7 cellular contexts compared by ENCODE assay signal in genomic region chr6:85594197-85594930, GRCh38. TPM values are rescaled to one million over a fixed set of nuclear protein-coding genes. Genes with fewer than 3 reads are reported as not detected.
DNase-seq lines count a peak whose midpoint lies in the region; ATAC-seq and TF ChIP-seq lines count a peak whose summit lies in the region.

No MANE protein-coding gene starts in this region.

- H3K27me3 Mint-ChIP-seq in HFFc6 (ENCODE audit: insufficient read depth): no peaks in the 10 kb centered on the region; the same call in 1 of the 2 replicates

- H3K4me1 Mint-ChIP-seq in HFFc6 (ENCODE audit: low read depth): peaks cover 54% of the 10 kb centered on the region

- peak overlapping the region; percentile 95 for H3K27ac Mint-ChIP-seq in HFFc6

- peak; percentile 18 for DNase-seq in HFFc6
- peak; percentile 64 for DNase-seq in NCI-H146 (lab: John Stamatoyannopoulos, UW)
- peak; percentile 38 for DNase-seq in activated CD4-positive, alpha-beta T cell treated with anti-CD3 and anti-CD28 coated beads, Interleukin-2, amount 50 U/mL, for 4 hours
- DNase-seq in fibroblast of peridontal ligament (ENCODE audit: extremely low read depth): peak; percentile 35
- DNase-seq in pons (ENCODE audit: low spot score): peak; percentile 52
- DNase-seq in NCI-H510A (lab: John Stamatoyannopoulos, UW): no peak

- H3K36me3 Mint-ChIP-seq in HFFc6 (ENCODE audit: low read depth): peaks cover 27% of the 10 kb centered on the region

- peak overlapping the region; percentile 96 for H3K4me3 Mint-ChIP-seq in HFFc6

- TF ChIP-seq CTCF in HFFc6 (IDR thresholded peaks at IDR 0.05): no peak

- peak; percentile 10 for ATAC-seq in GM18508 (IDR thresholded peaks at IDR 0.05; ENCODE audit: insufficient read depth, unreplicated experiment)

- peaks cover 7% of the 10 kb centered on the region; the same call in 1 of the 2 replicates for H3K9me3 Mint-ChIP-seq in HFFc6

RNA-seq across cellular contexts. Expression of gene SNX14, which starts 0.7 kb away (rescaled TPM):
- total RNA-seq in HFFc6 (2021; fragmentation: NEBNext Ultra II Directional; extraction: Animal tissue kit (Norgen Biotek cat#: 25700)): 10 to 100 TPM; 60.9 to 69.3 (median 65.3) TPM

RNA-seq across cellular contexts. Expression of gene SYNCRIP, which starts 48.3 kb away (rescaled TPM):
- 100 to 1,000 TPM; 122 to 139 (median 133) TPM for total RNA-seq in HFFc6 (2021; fragmentation: NEBNext Ultra II Directional; extraction: Animal tissue kit (Norgen Biotek cat#: 25700))
